ENCODE assay signal across 4 cellular contexts in genomic region chr13:42643076-42643475, GRCh38.
"Had no signal": no experiment of that assay in that cellular context is flagged by ENCODE, and none has a peak within 500 bp of the region (broad histone marks: within the 10 kb centered on the region; RNA-seq: fewer than 3 reads in every experiment).

No MANE protein-coding gene starts in this region.

- H3K4me2 ChIP-seq: GM23338 had no signal

- H2AFZ ChIP-seq: GM23338 had no signal

- ATAC-seq: GM23338 had no signal

- DNase-seq: H9, HCEC 1CT, KBM-7 had no signal

- H3K4me3 ChIP-seq: GM23338 had no signal
